Comparison of ENCODE assay signal across 9 cellular contexts in the genomic region with DNA sequence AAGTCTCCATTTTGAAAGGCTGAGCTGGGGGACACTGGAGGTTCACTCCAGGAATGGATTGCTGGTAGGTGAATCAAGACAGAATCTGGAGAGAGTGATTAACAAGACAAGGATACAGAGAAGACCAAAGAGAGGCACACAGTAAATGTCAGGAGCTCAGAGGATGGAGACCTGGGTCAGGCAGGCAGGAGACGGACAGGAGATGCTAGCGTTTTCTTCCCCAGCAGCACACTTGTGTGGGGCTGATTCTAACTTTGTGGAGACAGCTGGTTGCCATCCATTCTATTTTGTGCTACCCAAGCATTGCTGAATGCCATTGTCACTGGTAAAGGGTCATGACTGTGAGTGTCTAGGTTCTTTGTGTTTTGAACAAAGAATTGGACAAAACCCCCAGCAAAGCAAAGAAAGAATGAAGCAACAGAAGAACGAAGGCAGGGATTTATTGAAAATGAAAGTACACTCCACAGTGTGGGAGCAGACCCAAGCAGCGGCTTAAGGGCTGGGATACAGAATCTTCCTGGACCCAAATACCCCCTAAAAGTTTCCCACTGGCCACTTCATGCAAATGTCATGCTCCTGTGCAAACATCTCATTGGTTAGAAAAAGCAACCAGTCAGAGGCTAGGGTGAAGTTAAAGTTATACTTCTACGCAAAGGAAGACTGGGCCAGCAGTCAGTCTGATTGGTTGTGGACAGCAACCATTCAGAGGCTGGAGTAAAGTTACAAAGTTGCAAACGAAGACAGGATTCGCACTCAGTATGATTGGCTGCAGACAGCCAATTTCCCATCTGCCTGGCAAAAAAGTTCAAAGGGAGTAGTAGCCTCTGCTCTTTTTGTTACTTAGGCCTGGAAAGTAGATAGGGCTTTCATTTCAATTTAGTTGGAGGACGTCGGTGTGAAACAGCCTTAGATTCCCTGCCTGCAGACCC. TPM values are rescaled to one million over a fixed set of nuclear protein-coding genes. Genes with fewer than 3 reads are reported as not detected.
DNase-seq lines count a peak whose midpoint lies in the region; ATAC-seq and TF ChIP-seq lines count a peak whose summit lies in the region.
"Had no signal": no experiment of that assay in that cellular context is flagged by ENCODE, and none has a peak within 500 bp of the region (broad histone marks: within the 10 kb centered on the region; RNA-seq: fewer than 3 reads in every experiment).

No MANE protein-coding gene starts in this region.

- H3K4me3 Mint-ChIP-seq in T-helper 1 cell treated with Interleukin-12 subunit alpha and Interleukin-12 subunit beta and Interleukin-4 antibody, amounts not matched to agents 30 μg/mL and 1 μg/mL, for 36 hours: peak overlapping the region; percentile 19
- no peak overlapping the region for H3K4me3 Mint-ChIP-seq in stimulated activated memory B cell treated with anti-CD40 and anti-IgM and Interleukin-4, amounts not matched to agents 10 μg/mL and 1 μg/mL and 100 μg/mL, for 72 hours

- no peaks in the 10 kb centered on the region for H3K27me3 ChIP-seq in breast epithelium
- H3K27me3 ChIP-seq in thymus (ENCODE audit: control insufficient read depth, insufficient read depth): no peaks in the 10 kb centered on the region
- H3K27me3 ChIP-seq in effector memory CD4-positive, alpha-beta T cell (replicated peaks; ENCODE audit: control insufficient read depth, insufficient read depth, low read length, poor library complexity, severe bottlenecking): no peaks in the 10 kb centered on the region
- H3K27me3 ChIP-seq: BLaER1 had no signal

- H3K27ac ChIP-seq in breast epithelium: peak overlapping the region; percentile 64 to 92
- peak overlapping the region; percentile 31 for H3K27ac ChIP-seq in thymus (ENCODE audit: low read depth)
- no peak overlapping the region for H3K27ac ChIP-seq in effector memory CD4-positive, alpha-beta T cell (ENCODE audit: insufficient read depth, low read length, poor library complexity, severe bottlenecking)
- H3K27ac ChIP-seq: BLaER1 had no signal

- WGBS in thymus: 90% methylated on average over 9 of the region's 9 CpGs

- intact Hi-C loops in breast epithelium (cut with DNase I; ENCODE audit: low total_unique reads): no loop called here

- H3K9me3 ChIP-seq in breast epithelium: no peaks in the 10 kb centered on the region
- H3K9me3 ChIP-seq in thymus (ENCODE audit: control insufficient read depth): no peaks in the 10 kb centered on the region
- no peaks in the 10 kb centered on the region for H3K9me3 ChIP-seq in effector memory CD4-positive, alpha-beta T cell (ENCODE audit: control insufficient read depth, low read length)
- H3K9me3 ChIP-seq: BLaER1 had no signal

- H3K4me1 Mint-ChIP-seq in T-helper 1 cell treated with Interleukin-12 subunit alpha and Interleukin-12 subunit beta and Interleukin-4 antibody, amounts not matched to agents 30 μg/mL and 1 μg/mL, for 36 hours (ENCODE audit: low read depth): peaks cover 11% of the 10 kb centered on the region
- peaks cover 7% of the 10 kb centered on the region for H3K4me1 Mint-ChIP-seq in stimulated activated memory B cell treated with anti-CD40 and anti-IgM and Interleukin-4, amounts not matched to agents 10 μg/mL and 1 μg/mL and 100 μg/mL, for 72 hours

- no peaks in the 10 kb centered on the region for H3K36me3 ChIP-seq in breast epithelium
- peaks cover 4% of the 10 kb centered on the region for H3K36me3 ChIP-seq in thymus (ENCODE audit: control insufficient read depth, insufficient read depth)
- no peaks in the 10 kb centered on the region for H3K36me3 ChIP-seq in effector memory CD4-positive, alpha-beta T cell (ENCODE audit: control insufficient read depth, insufficient read depth, low read length)

- ATAC-seq in stimulated activated memory B cell treated with anti-CD40 and anti-IgM and Interleukin-4, amounts not matched to agents 10 μg/mL and 1 μg/mL and 100 μg/mL, for 72 hours: no peak

- no peak for TF ChIP-seq CTCF in breast epithelium (IDR thresholded peaks at IDR 0.05)

- TF ChIP-seq POLR2A in breast epithelium (IDR thresholded peaks at IDR 0.05): no peak

- H3K9me3 Mint-ChIP-seq in T-helper 1 cell treated with Interleukin-12 subunit alpha and Interleukin-12 subunit beta and Interleukin-4 antibody, amounts not matched to agents 30 μg/mL and 1 μg/mL, for 36 hours: no peaks in the 10 kb centered on the region
- H3K9me3 Mint-ChIP-seq in stimulated activated memory B cell treated with anti-CD40 and anti-IgM and Interleukin-4, amounts not matched to agents 10 μg/mL and 1 μg/mL and 100 μg/mL, for 72 hours: no peaks in the 10 kb centered on the region

- DNase-seq in T-helper 1 cell (no peak), breast epithelium (ENCODE audit: low spot score in 2 of 2) (peak in 1 of 2 donors; percentile 30), left kidney (ENCODE audit: low read depth, low spot score) (peak; percentile 27), KG1 (lab: John Stamatoyannopoulos, UW) (no peak)
- DNase-seq in effector memory CD4-positive, alpha-beta T cell: no peak

- H3K27me3 Mint-ChIP-seq in T-helper 1 cell treated with Interleukin-12 subunit alpha and Interleukin-12 subunit beta and Interleukin-4 antibody, amounts not matched to agents 30 μg/mL and 1 μg/mL, for 36 hours (ENCODE audit: low read depth): peaks cover 7% of the 10 kb centered on the region
- H3K27me3 Mint-ChIP-seq in stimulated activated memory B cell treated with anti-CD40 and anti-IgM and Interleukin-4, amounts not matched to agents 10 μg/mL and 1 μg/mL and 100 μg/mL, for 72 hours: no peaks in the 10 kb centered on the region

- no peak overlapping the region for H3K27ac Mint-ChIP-seq in T-helper 1 cell treated with Interleukin-12 subunit alpha and Interleukin-12 subunit beta and Interleukin-4 antibody, amounts not matched to agents 30 μg/mL and 1 μg/mL, for 36 hours
- H3K27ac Mint-ChIP-seq in stimulated activated memory B cell treated with anti-CD40 and anti-IgM and Interleukin-4, amounts not matched to agents 10 μg/mL and 1 μg/mL and 100 μg/mL, for 72 hours: no peak overlapping the region

- H3K4me1 ChIP-seq in breast epithelium: peaks cover 20 to 48% of the 10 kb centered on the region in 2 donors
- peaks cover 17% of the 10 kb centered on the region for H3K4me1 ChIP-seq in thymus (ENCODE audit: control insufficient read depth, insufficient read depth, low read length)
- no peaks in the 10 kb centered on the region for H3K4me1 ChIP-seq in effector memory CD4-positive, alpha-beta T cell (ENCODE audit: control insufficient read depth, insufficient read depth, low read length, poor library complexity, severe bottlenecking)

- H3K36me3 Mint-ChIP-seq in T-helper 1 cell treated with Interleukin-12 subunit alpha and Interleukin-12 subunit beta and Interleukin-4 antibody, amounts not matched to agents 30 μg/mL and 1 μg/mL, for 36 hours (ENCODE audit: low read depth): no peaks in the 10 kb centered on the region
- H3K36me3 Mint-ChIP-seq in stimulated activated memory B cell treated with anti-CD40 and anti-IgM and Interleukin-4, amounts not matched to agents 10 μg/mL and 1 μg/mL and 100 μg/mL, for 72 hours: no peaks in the 10 kb centered on the region

- H3K4me3 ChIP-seq in breast epithelium (peak overlapping the region; percentile 34 to 61 (median 41)), thymus (ENCODE audit: low read length) (no peak overlapping the region)
- H3K4me3 ChIP-seq in effector memory CD4-positive, alpha-beta T cell (ENCODE audit: insufficient read depth, low read depth, low read length, poor library complexity, severe bottlenecking): no peak overlapping the region
- H3K4me3 ChIP-seq: BLaER1 had no signal

RNA-seq across cellular contexts. Expression of a gene that starts 17.5 kb away (rescaled TPM):
- 10 to 100 TPM in 2 of 3 donors, 1 to 10 TPM in 1; 7.0 to 57.1 (median 52.1) TPM for total RNA-seq in breast epithelium
- 101 TPM for polyA plus RNA-seq in thymus

RNA-seq across cellular contexts. Expression of a gene that starts 34.2 kb away (rescaled TPM):
- 10 to 100 TPM; 20.5 to 33.7 (median 21.0) TPM for total RNA-seq in breast epithelium
- 27.1 TPM for polyA plus RNA-seq in thymus

RNA-seq across cellular contexts. Expression of a gene that starts 34.4 kb away (rescaled TPM):
- 10 to 100 TPM; 17.9 to 32.1 (median 29.1) TPM for total RNA-seq in breast epithelium
- polyA plus RNA-seq in thymus: 49.9 TPM

RNA-seq across cellular contexts. Expression of a gene that starts 40.0 kb away (rescaled TPM):
- 10 to 100 TPM; 12.6 to 21.4 (median 19.3) TPM for total RNA-seq in breast epithelium
- polyA plus RNA-seq in thymus: 5.5 TPM

Comparison
In these comparisons a context has a peak if more than half of its experiments do, and no peak if none do; other contexts are left out.
1. H3K4me3 ChIP-seq: peak in breast epithelium (3 of 3); none in thymus (single experiment) and effector memory CD4-positive, alpha-beta T cell (single experiment).